14 cellular contexts compared by ENCODE assay signal in the genomic region with DNA sequence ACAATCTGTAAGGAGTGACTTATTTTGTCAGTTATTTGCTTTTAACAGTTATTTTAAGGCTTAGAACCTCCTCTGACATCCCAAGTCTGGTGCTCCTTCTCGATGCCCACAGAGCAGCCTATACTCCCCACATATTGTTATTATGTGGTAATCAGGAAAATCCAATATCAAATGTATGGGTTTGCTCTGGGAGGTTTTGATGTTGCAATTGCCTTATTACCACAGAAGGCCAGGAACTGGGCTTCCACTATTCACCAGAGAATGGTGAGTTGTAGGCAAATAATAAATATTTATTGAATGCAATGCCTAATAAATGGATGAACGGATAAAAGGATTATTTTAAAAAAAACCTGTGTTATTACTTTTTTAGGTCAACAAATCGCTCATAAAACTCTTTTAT. TPM values are rescaled to one million over a fixed set of nuclear protein-coding genes. Genes with fewer than 3 reads are reported as not detected.
DNase-seq lines count a peak whose midpoint lies in the region; ATAC-seq and TF ChIP-seq lines count a peak whose summit lies in the region.
"Had no signal": no experiment of that assay in that cellular context is flagged by ENCODE, and none has a peak within 500 bp of the region (broad histone marks: within the 10 kb centered on the region; RNA-seq: fewer than 3 reads in every experiment).

No MANE protein-coding gene starts in this region.

- DNase-seq in MCF 10A (ENCODE audit: unreplicated experiment) (peak; percentile 16), breast epithelium (ENCODE audit: low spot score in 2 of 2) (no peak), fibroblast of mammary gland (ENCODE audit: low read depth) (peak; percentile 16), prostate gland (ENCODE audit: low spot score) (no peak), NCI-H774 (lab: John Stamatoyannopoulos, UW) (no peak), NCI-H748 treated with DMSO at 0.1 percent for 48 hours (lab: John Stamatoyannopoulos, UW) (no peak)
- DNase-seq: 8988T had no signal

- 66% methylated on average over 3 of the region's 3 CpGs for WGBS in prostate gland

- H3K4me1 ChIP-seq in breast epithelium (no peaks in the 10 kb centered on the region), prostate gland (replicated peaks) (peaks cover 19% of the 10 kb centered on the region)
- H3K4me1 ChIP-seq: Caco-2 had no signal

- H3K27me3 ChIP-seq in breast epithelium (no peaks in the 10 kb centered on the region), prostate gland (replicated peaks; ENCODE audit: insufficient read depth) (no peaks in the 10 kb centered on the region)
- H3K27me3 ChIP-seq: BLaER1 had no signal

- no peaks in the 10 kb centered on the region for H3K36me3 Mint-ChIP-seq in MCF 10A (ENCODE audit: insufficient read depth, unreplicated experiment)

- H3K4me3 ChIP-seq in breast epithelium: no peak overlapping the region
- no peak overlapping the region for H3K4me3 ChIP-seq in fibroblast of mammary gland (ENCODE audit: control insufficient read depth, low read depth, low read length)
- H3K4me3 ChIP-seq in prostate gland: no peak overlapping the region
- H3K4me3 ChIP-seq: BLaER1, HAP-1 had no signal

- CTCF ChIA-PET in MCF 10A (lab: Yijun Ruan, JAX): interaction anchor here (0.7 kb wide), 1 partner anchor 13 kb away, joined by 3 read pairs; no protein-coding TSS in a partner anchor

- H3K36me3 ChIP-seq in breast epithelium (no peaks in the 10 kb centered on the region), prostate gland (no peaks in the 10 kb centered on the region)
- H3K36me3 ChIP-seq: BLaER1, HAP-1 had no signal

- intact Hi-C loops in MCF 10A (cut with micrococcal nuclease) (loop anchor here (1.0 kb wide), 2 partner anchors 110 to 324 kb away; no protein-coding TSS in a partner anchor), breast epithelium (cut with DNase I; ENCODE audit: low total_unique reads) (no loop called here), prostate gland (cut with DNase I) (no loop called here)

- no peak overlapping the region for H3K4me3 Mint-ChIP-seq in MCF 10A (ENCODE audit: unreplicated experiment)
- H3K4me3 Mint-ChIP-seq: CD8-positive, alpha-beta memory T cell had no signal

- no peaks in the 10 kb centered on the region for H3K27me3 Mint-ChIP-seq in MCF 10A (ENCODE audit: insufficient read depth, unreplicated experiment)
- H3K27me3 Mint-ChIP-seq: CD8-positive, alpha-beta memory T cell had no signal

- POLR2A ChIA-PET in MCF 10A (lab: Yijun Ruan, JAX): no interaction called here

- no peak for ATAC-seq in HG02623 (IDR thresholded peaks at IDR 0.05; ENCODE audit: unreplicated experiment)
- no peak for ATAC-seq in HG02884 (IDR thresholded peaks at IDR 0.05; ENCODE audit: unreplicated experiment)

- no TSS peak for BruUV-seq in MCF 10A (replicated peaks; lab: Mats Ljungman, UMichigan)

- H3K9me3 ChIP-seq in breast epithelium (no peaks in the 10 kb centered on the region), prostate gland (no peaks in the 10 kb centered on the region)
- H3K9me3 ChIP-seq: Caco-2, HAP-1 had no signal

- H3K9me3 Mint-ChIP-seq in MCF 10A (ENCODE audit: unreplicated experiment): no peaks in the 10 kb centered on the region
- H3K9me3 Mint-ChIP-seq: CD8-positive, alpha-beta memory T cell had no signal

- no peak overlapping the region for H3K27ac ChIP-seq in breast epithelium
- H3K27ac ChIP-seq in prostate gland: peak overlapping the region; percentile 21 to 47
- H3K27ac ChIP-seq: BLaER1, HL-60 had no signal

- H3K27ac Mint-ChIP-seq in MCF 10A (ENCODE audit: low read depth, unreplicated experiment): no peak overlapping the region

- H3K4me1 Mint-ChIP-seq in MCF 10A (ENCODE audit: insufficient read depth, unreplicated experiment): peaks cover 29% of the 10 kb centered on the region

- TF ChIP-seq CTCF in MCF 10A (IDR thresholded peaks at IDR 0.05; ENCODE audit: unreplicated experiment) (no peak), breast epithelium (IDR thresholded peaks at IDR 0.05) (no peak), fibroblast of mammary gland (conservative IDR thresholded peaks at IDR 0.05; ENCODE audit: control insufficient read depth, insufficient read depth, low read depth, low read length) (no peak), prostate gland (IDR thresholded peaks at IDR 0.05) (no peak)

- TF ChIP-seq POLR2A in breast epithelium (IDR thresholded peaks at IDR 0.05): no peak
- no peak for TF ChIP-seq POLR2A in prostate gland (IDR thresholded peaks at IDR 0.05)

RNA-seq across cellular contexts. Expression of a gene that starts 12.2 kb away (rescaled TPM):
- total RNA-seq in MCF 10A (2022) (0.44 and 1.1 TPM in 2 replicates), breast epithelium (100 to 1,000 TPM in 1 of 3 donors, 10 to 100 TPM in 1, under 1 TPM in 1; 0.96 to 246 (median 48.4) TPM), prostate gland (1 to 10 TPM; 8.9 to 9.1 TPM)

Comparison
In these comparisons a context has a peak if more than half of its experiments do, and no peak if none do; other contexts are left out.
1. DNase-seq: peak in MCF 10A (single experiment) and fibroblast of mammary gland (single experiment); none in breast epithelium (0 of 2), prostate gland (single experiment), NCI-H774 (single experiment) and NCI-H748 treated with DMSO at 0.1 percent for 48 hours (single experiment).
2. H3K27ac ChIP-seq: peak in prostate gland (2 of 2); none in breast epithelium (0 of 2).